In the genomic region with DNA sequence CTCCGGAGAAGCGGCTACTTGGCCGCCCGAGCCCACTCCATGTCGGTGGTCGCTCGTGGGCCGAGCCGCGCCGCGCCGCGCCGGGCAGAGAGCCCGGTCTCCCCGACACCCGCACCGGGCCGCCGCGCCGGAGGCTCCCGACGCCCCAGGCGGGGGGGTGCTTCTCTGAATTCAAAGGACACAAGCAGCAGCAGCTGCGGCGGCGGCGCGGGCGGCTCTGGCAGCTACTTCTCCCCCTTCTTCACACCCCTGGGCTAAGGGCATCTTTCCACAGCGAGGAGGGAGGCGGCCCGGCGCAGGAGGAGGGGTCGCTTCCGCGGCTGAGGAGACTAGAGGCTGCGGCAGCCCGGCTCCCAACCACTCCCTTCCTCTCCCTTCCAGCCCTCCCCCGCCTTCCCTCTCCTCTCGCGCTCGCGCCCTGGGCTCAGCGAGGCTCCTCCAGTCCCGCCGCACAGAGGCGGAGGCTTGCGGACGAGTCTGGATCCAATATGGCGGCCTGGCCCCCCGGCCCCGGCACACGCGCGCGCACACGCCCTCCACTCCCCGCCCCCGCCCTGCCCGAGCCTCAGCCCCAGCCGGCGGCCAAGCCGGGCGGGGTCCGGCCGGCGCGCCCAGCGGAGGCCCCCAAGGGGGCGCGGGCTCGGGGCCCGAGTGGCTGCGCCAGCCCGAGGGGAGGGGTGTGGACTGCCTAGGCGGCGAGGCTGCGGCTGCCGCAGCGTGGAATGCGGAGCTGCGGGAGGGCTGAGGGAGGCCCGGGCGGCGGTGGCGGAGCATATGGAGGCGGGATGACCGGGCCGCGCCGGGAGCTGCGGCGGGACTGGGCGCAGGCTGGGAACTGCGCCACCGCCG, we compare ENCODE assay signal across 8 cellular contexts. TPM values are rescaled to one million over a fixed set of nuclear protein-coding genes. Genes with fewer than 3 reads are reported as not detected.
DNase-seq lines count a peak whose midpoint lies in the region; ATAC-seq and TF ChIP-seq lines count a peak whose summit lies in the region.

A gene with protein sequence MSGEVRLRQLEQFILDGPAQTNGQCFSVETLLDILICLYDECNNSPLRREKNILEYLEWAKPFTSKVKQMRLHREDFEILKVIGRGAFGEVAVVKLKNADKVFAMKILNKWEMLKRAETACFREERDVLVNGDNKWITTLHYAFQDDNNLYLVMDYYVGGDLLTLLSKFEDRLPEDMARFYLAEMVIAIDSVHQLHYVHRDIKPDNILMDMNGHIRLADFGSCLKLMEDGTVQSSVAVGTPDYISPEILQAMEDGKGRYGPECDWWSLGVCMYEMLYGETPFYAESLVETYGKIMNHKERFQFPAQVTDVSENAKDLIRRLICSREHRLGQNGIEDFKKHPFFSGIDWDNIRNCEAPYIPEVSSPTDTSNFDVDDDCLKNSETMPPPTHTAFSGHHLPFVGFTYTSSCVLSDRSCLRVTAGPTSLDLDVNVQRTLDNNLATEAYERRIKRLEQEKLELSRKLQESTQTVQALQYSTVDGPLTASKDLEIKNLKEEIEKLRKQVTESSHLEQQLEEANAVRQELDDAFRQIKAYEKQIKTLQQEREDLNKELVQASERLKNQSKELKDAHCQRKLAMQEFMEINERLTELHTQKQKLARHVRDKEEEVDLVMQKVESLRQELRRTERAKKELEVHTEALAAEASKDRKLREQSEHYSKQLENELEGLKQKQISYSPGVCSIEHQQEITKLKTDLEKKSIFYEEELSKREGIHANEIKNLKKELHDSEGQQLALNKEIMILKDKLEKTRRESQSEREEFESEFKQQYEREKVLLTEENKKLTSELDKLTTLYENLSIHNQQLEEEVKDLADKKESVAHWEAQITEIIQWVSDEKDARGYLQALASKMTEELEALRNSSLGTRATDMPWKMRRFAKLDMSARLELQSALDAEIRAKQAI (N-terminal part only) (minus strand): TSS at position 490 of the 849 bp plus-strand sequence. CDS start 1,310 bp downstream, outside the sequence.

- POLR2A ChIA-PET in A673 (lab: Charles Lee; ENCODE audit: low non-redundant PET): no interaction called here

- H3K27ac ChIP-seq in A673 (ENCODE audit: low read depth, low read length, poor library complexity, severe bottlenecking) (peak within 1 kb of the TSS; percentile 92), right atrium auricular region (peak within 1 kb of the TSS; percentile 93 to 95)

- ATAC-seq in GM19328 (IDR thresholded peaks at IDR 0.05; ENCODE audit: unreplicated experiment): no peak

- peaks cover 11% of the 10 kb centered on the region for H3K4me1 ChIP-seq in A673 (ENCODE audit: insufficient read depth, low read length, poor library complexity, severe bottlenecking)
- peaks cover 0 to 16% of the 10 kb centered on the region in 2 donors for H3K4me1 ChIP-seq in right atrium auricular region

- no peak for TF ChIP-seq CTCF in A673 (conservative IDR thresholded peaks at IDR 0.05; ENCODE audit: low read depth, low read length)
- TF ChIP-seq CTCF in astrocyte of the cerebellum (IDR thresholded peaks at IDR 0.05; ENCODE audit: low read depth, low read length, missing control alignments): no peak
- TF ChIP-seq CTCF in right atrium auricular region (IDR thresholded peaks at IDR 0.05): no peak

- H3K9me3 ChIP-seq in A673 (ENCODE audit: low read depth, low read length, poor library complexity, severe bottlenecking) (no peaks in the 10 kb centered on the region), right atrium auricular region (no peaks in the 10 kb centered on the region)

- H3K27me3 ChIP-seq in A673 (replicated peaks; ENCODE audit: insufficient read depth, low read depth, low read length, poor library complexity): peaks cover 21% of the 10 kb centered on the region
- no peaks in the 10 kb centered on the region for H3K27me3 ChIP-seq in right atrium auricular region

- peak; percentile 63 for TF ChIP-seq POLR2A in GM18951 (IDR thresholded peaks at IDR 0.05; ENCODE audit: extremely low read depth, insufficient read depth, insufficient read length)

- no peak for TF ChIP-seq RAD21 in Ishikawa (IDR thresholded peaks at IDR 0.05; ENCODE audit: low read depth)

- in situ Hi-C loops in GM18951 (cut with MboI; ENCODE audit: low sequenced_read_pairs, unreplicated experiment): no loop called here
- in situ Hi-C loops in SK-MEL-5 (cut with HindIII; ENCODE audit: low pct_unique_long_range_greater_than_20kb, low sequenced_read_pairs): no loop called here
- in situ Hi-C loops in astrocyte of the cerebellum (cut with HindIII; ENCODE audit: low sequenced_read_pairs): no loop called here

- TF ChIP-seq EP300 in Ishikawa (IDR thresholded peaks at IDR 0.05; ENCODE audit: borderline replicate concordance): no peak

- intact Hi-C loops in A673 (cut with micrococcal nuclease; ENCODE audit: unreplicated experiment): loop anchor here (5.0 to 10.0 kb wide), 2 partner anchors 81 to 117 kb away; no protein-coding TSS in a partner anchor

- BruUV-seq in A673 (replicated peaks; lab: Mats Ljungman, UMichigan): no TSS peak

- CTCF ChIA-PET in A673 (lab: Charles Lee): no interaction called here

- DNase-seq in A673 (ENCODE audit: low spot score) (peak; percentile 96), SK-MEL-5 (ENCODE audit: low read depth, low spot score) (peak; percentile 88), astrocyte of the cerebellum (ENCODE audit: low read depth) (peak; percentile 64), right atrium auricular region (ENCODE audit: low spot score) (peak; percentile 75), pons (ENCODE audit: low spot score) (peak; percentile 80)

- H3K4me3 ChIP-seq in A673 (ENCODE audit: low read depth, low read length, poor library complexity, severe bottlenecking) (peak within 1 kb of the TSS; percentile 90), astrocyte of the cerebellum (ENCODE audit: low read depth, low read length) (peak within 1 kb of the TSS; percentile 80), right atrium auricular region (peak within 1 kb of the TSS; percentile 69 to 91)

- no peaks in the 10 kb centered on the region for H3K36me3 ChIP-seq in A673 (ENCODE audit: insufficient read depth, low read length, poor library complexity, severe bottlenecking)
- no peaks in the 10 kb centered on the region for H3K36me3 ChIP-seq in right atrium auricular region

TF ChIP-seq in Ishikawa, 13 proteins besides CTCF, POLR2A, EP300 and RAD21:
- peak; percentile 60 for TF ChIP-seq EGR1 (IDR thresholded peaks at IDR 0.05)
- peak; percentile 25; the same call in 1 of the 2 replicates for TF ChIP-seq MAX (IDR thresholded peaks at IDR 0.05)
- peak; percentile 90 for TF ChIP-seq YY1 (IDR thresholded peaks at IDR 0.05; ENCODE audit: low read depth)
- TF ChIP-seq TEAD4 (IDR thresholded peaks at IDR 0.05): peak; percentile 66
- no peak for TF ChIP-seq NFIC (IDR thresholded peaks at IDR 0.05)
- TF ChIP-seq TAF1 (IDR thresholded peaks at IDR 0.05; ENCODE audit: low read depth): peak; percentile 57
- TF ChIP-seq, protein P1, sequence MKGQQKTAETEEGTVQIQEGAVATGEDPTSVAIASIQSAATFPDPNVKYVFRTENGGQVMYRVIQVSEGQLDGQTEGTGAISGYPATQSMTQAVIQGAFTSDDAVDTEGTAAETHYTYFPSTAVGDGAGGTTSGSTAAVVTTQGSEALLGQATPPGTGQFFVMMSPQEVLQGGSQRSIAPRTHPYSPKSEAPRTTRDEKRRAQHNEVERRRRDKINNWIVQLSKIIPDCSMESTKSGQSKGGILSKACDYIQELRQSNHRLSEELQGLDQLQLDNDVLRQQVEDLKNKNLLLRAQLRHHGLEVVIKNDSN (IDR thresholded peaks at IDR 0.05): no peak

RNA-seq across cellular contexts. Expression of the gene that starts here (rescaled TPM):
- total RNA-seq in A673 (2021): 21.0 and 21.7 TPM in 2 replicates
- 21.1 and 22.1 TPM in 2 replicates for total RNA-seq in SK-MEL-5 (2014; rRNA removed; shearing (Covaris generic))
- polyA plus RNA-seq in SK-MEL-5 (2015; cell fraction: cytosol; rRNA removed): 14.1 and 18.5 TPM in 2 replicates
- polyA plus RNA-seq in SK-MEL-5 (2015; cell fraction: nucleus; rRNA removed): 13.2 and 14.3 TPM in 2 replicates
- 10 to 100 TPM; 26.0 to 32.0 TPM for total RNA-seq in right atrium auricular region
